ENCODE assay signal across 8 cellular contexts in genomic region chr9:121651295-121652036, GRCh38. TPM values are rescaled to one million over a fixed set of nuclear protein-coding genes. Genes with fewer than 3 reads are reported as not detected.
DNase-seq lines count a peak whose midpoint lies in the region; ATAC-seq and TF ChIP-seq lines count a peak whose summit lies in the region.

Gene DAB2IP, plus strand, starts transcription at chr9:121651634. Its CDS starts 142 bp downstream, at chr9:121651776.

- peaks cover 55% of the 10 kb centered on the region for H3K27me3 Mint-ChIP-seq in activated T-helper 2 cell treated with anti-CD3 and anti-CD28 coated beads, Interferon-gamma antibody, Interleukin-2, Interleukin-4, amounts not matched to agents 10 μg/mL and 5 μg/mL and 100 μg/mL, durations not matched to agents 14 hours and 24 hours and 36 hours (ENCODE audit: low read depth)

- H3K36me3 Mint-ChIP-seq in activated T-helper 2 cell treated with anti-CD3 and anti-CD28 coated beads, Interferon-gamma antibody, Interleukin-2, Interleukin-4, amounts not matched to agents 10 μg/mL and 5 μg/mL and 100 μg/mL, durations not matched to agents 14 hours and 24 hours and 36 hours (ENCODE audit: low read depth) = no peaks in the 10 kb centered on the region

- no peaks in the 10 kb centered on the region for H3K36me3 ChIP-seq in BE2C

- TF ChIP-seq CTCF in BE2C (IDR thresholded peaks at IDR 0.05; ENCODE audit: low read depth, low read length) = no peak

- H3K27me3 ChIP-seq in BE2C = no peaks in the 10 kb centered on the region

- peak within 1 kb of the TSS; percentile 96 for H3K4me3 ChIP-seq in BE2C (ENCODE audit: low read depth, low read length)

- peak within 1 kb of the TSS; percentile 21 for H3K4me3 Mint-ChIP-seq in activated T-helper 2 cell treated with anti-CD3 and anti-CD28 coated beads, Interferon-gamma antibody, Interleukin-2, Interleukin-4, amounts not matched to agents 10 μg/mL and 5 μg/mL and 100 μg/mL, durations not matched to agents 14 hours and 24 hours and 36 hours (ENCODE audit: low read depth)

- no peak for TF ChIP-seq RAD21 in Ishikawa (IDR thresholded peaks at IDR 0.05; ENCODE audit: low read depth)

- H3K4me1 ChIP-seq in BE2C = peaks cover 12% of the 10 kb centered on the region

- no peaks in the 10 kb centered on the region for H3K9me3 ChIP-seq in BE2C

- DNase-seq in BE2C = peak; percentile 90
- no peak for DNase-seq in activated T-helper 2 cell treated with anti-CD3 and anti-CD28 coated beads, Interferon-gamma antibody, Interleukin-2, Interleukin-4, amounts not matched to agents 10 μg/mL and 5 μg/mL and 100 μg/mL, durations not matched to agents 14 hours and 24 hours and 36 hours (ENCODE audit: low spot score)
- DNase-seq in head of caudate nucleus = peak in 41 of 42 donors; percentile 43 to 91 (median 77)
- DNase-seq in nucleus accumbens (lab: John Stamatoyannopoulos, UW) = peak in 41 of 56 donors; percentile 31 to 84 (median 54)
- no peak for DNase-seq in NOMO-1 treated with DMSO at 0.1 percent for 48 hours (lab: John Stamatoyannopoulos, UW; ENCODE audit: unreplicated experiment)

- no peak for ATAC-seq in GM21381 (IDR thresholded peaks at IDR 0.05; ENCODE audit: unreplicated experiment)
- no peak for ATAC-seq in HG03095 (IDR thresholded peaks at IDR 0.05; ENCODE audit: unreplicated experiment)

- TF ChIP-seq EP300 in Ishikawa (IDR thresholded peaks at IDR 0.05; ENCODE audit: borderline replicate concordance) = peak; percentile 54; the same call in 1 of the 2 replicates

- no peak within 1 kb of the TSS for H3K27ac Mint-ChIP-seq in activated T-helper 2 cell treated with anti-CD3 and anti-CD28 coated beads, Interferon-gamma antibody, Interleukin-2, Interleukin-4, amounts not matched to agents 10 μg/mL and 5 μg/mL and 100 μg/mL, durations not matched to agents 14 hours and 24 hours and 36 hours

- no peaks in the 10 kb centered on the region for H3K9me3 Mint-ChIP-seq in activated T-helper 2 cell treated with anti-CD3 and anti-CD28 coated beads, Interferon-gamma antibody, Interleukin-2, Interleukin-4, amounts not matched to agents 10 μg/mL and 5 μg/mL and 100 μg/mL, durations not matched to agents 14 hours and 24 hours and 36 hours

- intact Hi-C loops in activated T-helper 2 cell treated with anti-CD3 and anti-CD28 coated beads, Interferon-gamma antibody, Interleukin-2, Interleukin-4, amounts not matched to agents 10 μg/mL and 5 μg/mL and 100 μg/mL, durations not matched to agents 14 hours and 24 hours and 36 hours (cut with micrococcal nuclease) = no loop called here
- intact Hi-C loops in head of caudate nucleus (cut with DNase I) = no loop called here

- H3K4me1 Mint-ChIP-seq in activated T-helper 2 cell treated with anti-CD3 and anti-CD28 coated beads, Interferon-gamma antibody, Interleukin-2, Interleukin-4, amounts not matched to agents 10 μg/mL and 5 μg/mL and 100 μg/mL, durations not matched to agents 14 hours and 24 hours and 36 hours (ENCODE audit: low read depth) = no peaks in the 10 kb centered on the region

TF ChIP-seq in Ishikawa, 13 proteins besides CTCF, POLR2A, EP300 and RAD21:
- no peak for TF ChIP-seq CREB1 (IDR thresholded peaks at IDR 0.05; ENCODE audit: low read depth)
- TF ChIP-seq TAF1 (IDR thresholded peaks at IDR 0.05; ENCODE audit: low read depth) = peak; percentile 51; the same call in 1 of the 2 replicates
- TF ChIP-seq EGR1 (IDR thresholded peaks at IDR 0.05) = peak; percentile 71
- peak; percentile 25; the same call in 1 of the 2 replicates for TF ChIP-seq MAX (IDR thresholded peaks at IDR 0.05)
- no peak for TF ChIP-seq CEBPB (IDR thresholded peaks at IDR 0.05)
- peak; percentile 66; the same call in 1 of the 2 replicates for TF ChIP-seq NFIC (IDR thresholded peaks at IDR 0.05)
- no peak for TF ChIP-seq USF1 (IDR thresholded peaks at IDR 0.05)
- TF ChIP-seq TCF12 (IDR thresholded peaks at IDR 0.05; ENCODE audit: low read depth) = peak; percentile 78; the same call in 1 of the 2 replicates
- no peak for TF ChIP-seq TEAD4 (IDR thresholded peaks at IDR 0.05)
- TF ChIP-seq ZBTB7A (IDR thresholded peaks at IDR 0.05; ENCODE audit: low read depth) = peak; percentile 85
TF ChIP-seq in Ishikawa: peak in this region for 6.

RNA-seq across cellular contexts. Expression of gene DAB2IP, which starts in this region (rescaled TPM):
- 65.5 TPM for polyA plus RNA-seq in BE2C (2012; ENCODE audit: insufficient read depth, insufficient read length, low read depth)
- total RNA-seq in activated T-helper 2 cell treated with anti-CD3 and anti-CD28 coated beads, Interferon-gamma antibody, Interleukin-2, Interleukin-4, amounts not matched to agents 10 μg/mL and 5 μg/mL and 100 μg/mL, durations not matched to agents 14 hours and 24 hours and 36 hours = 0.02 TPM in 1 of 2 replicates, not detected in the other

Comparison
In these comparisons a context has a peak if more than half of its experiments do, and no peak if none do; other contexts are left out.
1. DNase-seq: peak in BE2C (single experiment), head of caudate nucleus (41 of 42) and nucleus accumbens (41 of 56); none in activated T-helper 2 cell treated with anti-CD3 and anti-CD28 coated beads, Interferon-gamma antibody, Interleukin-2, Interleukin-4, amounts not matched to agents 10 μg/mL and 5 μg/mL and 100 μg/mL, durations not matched to agents 14 hours and 24 hours and 36 hours (single experiment) and NOMO-1 treated with DMSO at 0.1 percent for 48 hours (single experiment).